Comparison of ENCODE assay signal across 28 cellular contexts in genomic region chr12:52354197-52354596, GRCh38. TPM values are rescaled to one million over a fixed set of nuclear protein-coding genes. Genes with fewer than 3 reads are reported as not detected.
DNase-seq lines count a peak whose midpoint lies in the region; ATAC-seq, FAIRE-seq and TF ChIP-seq lines count a peak whose summit lies in the region.
"Had no signal": no experiment of that assay in that cellular context is flagged by ENCODE, and none has a peak within 500 bp of the region (broad histone marks: within the 10 kb centered on the region; RNA-seq: fewer than 3 reads in every experiment).

No MANE protein-coding gene starts in this region.

- no peak for TF ChIP-seq RAD21 in K562 (CRISPR knock-in tag; conservative IDR thresholded peaks at IDR 0.05 in 1 of 2, IDR thresholded peaks at IDR 0.05 in 1 of 2)

- DNase-seq in DMS 273 (lab: John Stamatoyannopoulos, UW; ENCODE audit: unreplicated experiment) (peak; percentile 94), HFF-Myc (ENCODE audit: extremely low read depth, low read depth) (peak; percentile 27), NCI-H69 (lab: John Stamatoyannopoulos, UW) (peak; percentile 97), K562 (ENCODE audit: extremely low read depth in 1 of 4, low spot score in 3 of 4) (no peak), uterus (no peak), progenitor cell of endocrine pancreas (ENCODE audit: low spot score, unreplicated experiment) (no peak), DMS53 treated with DMSO at 0.1 percent for 48 hours (lab: John Stamatoyannopoulos, UW; ENCODE audit: unreplicated experiment) (no peak), T-helper 9 cell (no peak)
- DNase-seq: activated CD4-positive, alpha-beta T cell treated with anti-CD3 and anti-CD28 coated beads, Interleukin-2, amount 50 U/mL, for 1 hour; activated naive CD4-positive, alpha-beta T cell; activated T-cell treated with anti-CD3 and anti-CD28 coated beads, Interleukin-2, amount 50 U/mL, for 72 hours; IMR-90; left ventricle myocardium superior; naive B cell; NCI-H2227 treated with DMSO at 0.1 percent for 48 hours; NK-92 treated with Interleukin-12 subunit alpha and Interleukin-12 subunit beta, amount 100 ng/mL, for 24 hours; PC-3; SHP77 treated with DMSO at 0.1 percent for 48 hours; stimulated activated CD8-positive, alpha-beta memory T cell treated with anti-CD3 and anti-CD28 coated beads, Interleukin-4, amount 100 ng/mL, for 48 hours; stimulated activated naive CD8-positive, alpha-beta T cell treated with anti-CD3 and anti-CD28 coated beads, Interleukin-15, amount 100 ng/mL, for 72 hours; SW 1271 had no signal

- H3K4me2 ChIP-seq in K562 (ENCODE audit: insufficient read depth, low read length) = no peak overlapping the region

- H3K9ac ChIP-seq in K562 (ENCODE audit: insufficient read depth in 1 of 2, low read depth in 2 of 2, low read length in 2 of 2) = no peak overlapping the region

- H2AFZ ChIP-seq in K562 (ENCODE audit: low read depth, low read length) = no peak overlapping the region

- H3K4me1 ChIP-seq in K562 (replicated peaks in 1 of 2; ENCODE audit: control insufficient read depth in 2 of 2, insufficient read depth in 2 of 2, low read length in 2 of 2) (no peaks in the 10 kb centered on the region), uterus (no peaks in the 10 kb centered on the region)

- H3K9me3 Mint-ChIP-seq in progenitor cell of endocrine pancreas (ENCODE audit: low read depth) = no peaks in the 10 kb centered on the region
- H3K9me3 Mint-ChIP-seq: activated T-cell treated with anti-CD3 and anti-CD28 coated beads, Interleukin-2, amount 50 U/mL, for 72 hours; mesothelial cell of epicardium; naive B cell; stimulated activated naive CD8-positive, alpha-beta T cell treated with anti-CD3 and anti-CD28 coated beads, Interleukin-15, amount 100 ng/mL, for 72 hours; WTC11 had no signal

- BruUV-seq in K562 (replicated peaks; lab: Mats Ljungman, UMichigan) = no TSS peak

- POLR2A ChIA-PET in K562 (lab: Yijun Ruan, JAX) = no interaction called here

- no peak for TF ChIP-seq EP300 in K562 (IDR thresholded peaks at IDR 0.05; ENCODE audit: low read length)

- peaks cover 3% of the 10 kb centered on the region for H3K9me1 ChIP-seq in K562 (ENCODE audit: control insufficient read depth, insufficient read depth, low read length)

- H4K20me1 ChIP-seq in K562 (replicated peaks; ENCODE audit: control insufficient read depth, insufficient read depth, low read length) = 0 out of 2 replicates have a peak, but pooled peaks cover 3% of the 10 kb centered on the region

- no peaks in the 10 kb centered on the region for H3K36me3 Mint-ChIP-seq in progenitor cell of endocrine pancreas (ENCODE audit: insufficient read depth)
- H3K36me3 Mint-ChIP-seq: brain, mesothelial cell of epicardium, naive B cell, WTC11 had no signal

- FAIRE-seq in K562 (lab: Jason Lieb, UNC) = no peak
- FAIRE-seq: endothelial cell of umbilical vein had no signal

- 0% methylated on average over 5 of the region's 5 CpGs for WGBS in K562 (ENCODE audit: insufficient coverage, low coverage, missing lambda C conversion rate)

- intact Hi-C loops in K562 (cut with micrococcal nuclease) = no loop called here
- intact Hi-C loops in uterus (cut with DNase I; ENCODE audit: low total_unique reads) = no loop called here

- H3K27me3 ChIP-seq in K562 (ENCODE audit: control insufficient read depth in 2 of 2, insufficient read depth in 2 of 2, low read length in 2 of 2) = peaks cover 6 to 54% of the 10 kb centered on the region in 2 experiments; a peak in 4 of 5 replicates
- H3K27me3 ChIP-seq in uterus = no peaks in the 10 kb centered on the region

- no peak overlapping the region for H3K27ac Mint-ChIP-seq in progenitor cell of endocrine pancreas
- H3K27ac Mint-ChIP-seq: activated T-cell treated with anti-CD3 and anti-CD28 coated beads, Interleukin-2, amount 50 U/mL, for 72 hours; mesothelial cell of epicardium; naive B cell; WTC11 had no signal

- in situ Hi-C loops in K562 (cut with MboI) = no loop called here

- H3K9me3 ChIP-seq in K562 (replicated peaks; ENCODE audit: control insufficient read depth, insufficient read depth, low read depth, low read length) (no peaks in the 10 kb centered on the region), uterus (no peaks in the 10 kb centered on the region)

- H3K4me3 Mint-ChIP-seq in progenitor cell of endocrine pancreas (ENCODE audit: low read depth) = no peak overlapping the region
- H3K4me3 Mint-ChIP-seq: activated T-cell treated with anti-CD3 and anti-CD28 coated beads, Interleukin-2, amount 50 U/mL, for 72 hours; brain; mesothelial cell of epicardium; naive B cell; stimulated activated naive CD8-positive, alpha-beta T cell treated with anti-CD3 and anti-CD28 coated beads, Interleukin-15, amount 100 ng/mL, for 72 hours; WTC11 had no signal

- no peak for TF ChIP-seq CTCF in HFF-Myc (IDR thresholded peaks at IDR 0.05; ENCODE audit: low read depth, low read length, missing control alignments)
- TF ChIP-seq CTCF in K562 (IDR thresholded peaks at IDR 0.05 in 2 of 3, conservative IDR thresholded peaks at IDR 0.05 in 1 of 3; ENCODE audit: insufficient read depth in 2 of 3, low read depth in 1 of 3, low read length in 3 of 3) = no peak
- TF ChIP-seq CTCF in uterus (IDR thresholded peaks at IDR 0.05) = no peak
- TF ChIP-seq CTCF in progenitor cell of endocrine pancreas (IDR thresholded peaks at IDR 0.05; ENCODE audit: unreplicated experiment) = no peak

- no peaks in the 10 kb centered on the region for H3K36me3 ChIP-seq in K562 (ENCODE audit: control insufficient read depth, insufficient read depth, low read length)
- no peaks in the 10 kb centered on the region for H3K36me3 ChIP-seq in uterus

- H3K27me3 Mint-ChIP-seq in progenitor cell of endocrine pancreas = peaks cover 36% of the 10 kb centered on the region

- no peaks in the 10 kb centered on the region for H3K4me1 Mint-ChIP-seq in progenitor cell of endocrine pancreas (ENCODE audit: low read depth)

- TF ChIP-seq POLR2A in K562 (conservative IDR thresholded peaks at IDR 0.05) (no peak), uterus (IDR thresholded peaks at IDR 0.05) (no peak)

- no peaks in the 10 kb centered on the region for H3K79me2 ChIP-seq in K562 (ENCODE audit: control insufficient read depth, insufficient read depth, low read length)

- CTCF ChIA-PET in K562 (lab: Yijun Ruan, JAX; ENCODE audit: low intra/inter-chr PET ratio) = no interaction called here

- no peak for ATAC-seq in K562
- ATAC-seq: activated T-cell treated with anti-CD3 and anti-CD28 coated beads, Interleukin-2, amount 50 U/mL, for 72 hours; left ventricle myocardium superior; PC-3; stimulated activated naive CD8-positive, alpha-beta T cell treated with anti-CD3 and anti-CD28 coated beads, Interleukin-15, amount 100 ng/mL, for 72 hours; WTC11 had no signal

- H3K27ac ChIP-seq in K562 (ENCODE audit: extremely low read depth, low read depth, low read length) (no peak overlapping the region), uterus (no peak overlapping the region)

- H3K4me3 ChIP-seq in HFF-Myc (replicated peaks; ENCODE audit: low read depth, low read length) (no peak overlapping the region), K562 (no peak overlapping the region), uterus (no peak overlapping the region)

RNA-seq across cellular contexts. Expression of gene KRT85, which starts 13.1 kb away (rescaled TPM):
- total RNA-seq in K562 (2011; cell fraction: chromatin; rRNA removed; ENCODE audit: low replicate concordance) = not detected in 2 replicates
- not detected in 2 replicates for total RNA-seq in K562 (2011; cell fraction: nucleolus; rRNA removed)
- not detected in 2 replicates for total RNA-seq in K562 (2011; cell fraction: nucleoplasm; rRNA removed)
- total RNA-seq in K562 (2014; rRNA removed) (not detected in 2 replicates), K562 (2014; rRNA removed; fragmentation: Illumina TruSeq; extraction: Trizol) (not detected in 2 replicates), K562 (2015; rRNA removed; fragmentation: Illumina TruSeq; extraction: Trizol) (not detected in 2 replicates), K562 (2021) (not detected in 2 replicates), uterus (under 1 TPM in 1 of 4 donors, not detected in 3; 0.76 TPM), progenitor cell of endocrine pancreas (not detected in 2 replicates)
- polyA plus RNA-seq in K562 (2011; rRNA removed) (not detected in 2 replicates), K562 (2014; fragmentation: Illumina TruSeq; extraction: Trizol) (not detected in 2 replicates), K562 (2014; fragmentation: Nextera tagmentation; extraction: Ambion mirVana) (not detected), K562 (2014; rRNA removed) (not detected in 2 replicates)
- polyA plus RNA-seq in K562 (2011; cell fraction: cytosol; rRNA removed) = not detected in 2 replicates
- polyA plus RNA-seq in K562 (2011; cell fraction: nucleus; rRNA removed) = not detected in 2 replicates
- polyA plus RNA-seq in K562 (2012) = not detected in 2 replicates
- polyA minus RNA-seq in K562 (2011; rRNA and poly(A)+ RNA removed) = not detected in 2 replicates
- not detected in 2 replicates for polyA minus RNA-seq in K562 (2011; cell fraction: cytosol; rRNA and poly(A)+ RNA removed)
- polyA minus RNA-seq in K562 (2011; cell fraction: nucleus; rRNA and poly(A)+ RNA removed) = not detected in 2 replicates
- total RNA-seq: activated T-cell treated with anti-CD3 and anti-CD28 coated beads, Interleukin-2, amount 50 U/mL, for 72 hours; chondrocyte; endothelial cell of umbilical vein; glomerular endothelial cell; H4; IMR-90; left ventricle myocardium superior; mesothelial cell of epicardium; PC-3; WTC11 had no signal
- polyA plus RNA-seq: endothelial cell of umbilical vein, IMR-90 had no signal

RNA-seq across cellular contexts. Expression of gene KRT84, which starts 31.3 kb away (rescaled TPM):
- not detected in 2 replicates for total RNA-seq in K562 (2011; cell fraction: chromatin; rRNA removed; ENCODE audit: low replicate concordance)
- total RNA-seq in K562 (2011; cell fraction: nucleolus; rRNA removed) = not detected in 2 replicates
- total RNA-seq in K562 (2011; cell fraction: nucleoplasm; rRNA removed) = not detected in 2 replicates
- total RNA-seq in K562 (2014; rRNA removed) = not detected in 2 replicates
- total RNA-seq in K562 (2014; rRNA removed; fragmentation: Illumina TruSeq; extraction: Trizol) = not detected in 2 replicates
- total RNA-seq in K562 (2015; rRNA removed; fragmentation: Illumina TruSeq; extraction: Trizol) = not detected in 2 replicates
- not detected in 2 replicates for total RNA-seq in K562 (2021)
- polyA plus RNA-seq in K562 (2011; rRNA removed) = not detected in 2 replicates
- not detected in 2 replicates for polyA plus RNA-seq in K562 (2011; cell fraction: cytosol; rRNA removed)
- not detected in 2 replicates for polyA plus RNA-seq in K562 (2011; cell fraction: nucleus; rRNA removed)
- not detected in 2 replicates for polyA plus RNA-seq in K562 (2012)
- not detected in 2 replicates for polyA plus RNA-seq in K562 (2014; fragmentation: Illumina TruSeq; extraction: Trizol)
- not detected for polyA plus RNA-seq in K562 (2014; fragmentation: Nextera tagmentation; extraction: Ambion mirVana)
- not detected in 2 replicates for polyA plus RNA-seq in K562 (2014; rRNA removed)
- not detected in 2 replicates for polyA minus RNA-seq in K562 (2011; rRNA and poly(A)+ RNA removed)
- polyA minus RNA-seq in K562 (2011; cell fraction: cytosol; rRNA and poly(A)+ RNA removed) = not detected in 2 replicates
- polyA minus RNA-seq in K562 (2011; cell fraction: nucleus; rRNA and poly(A)+ RNA removed) = not detected in 2 replicates
- under 1 TPM in 1 of 4 donors, not detected in 3; 0.14 TPM for total RNA-seq in uterus
- not detected in 2 replicates for total RNA-seq in progenitor cell of endocrine pancreas
- total RNA-seq: activated T-cell treated with anti-CD3 and anti-CD28 coated beads, Interleukin-2, amount 50 U/mL, for 72 hours; chondrocyte; endothelial cell of umbilical vein; glomerular endothelial cell; H4; IMR-90; left ventricle myocardium superior; mesothelial cell of epicardium; WTC11 had no signal
- polyA plus RNA-seq: endothelial cell of umbilical vein, IMR-90 had no signal

RNA-seq across cellular contexts. Expression of gene KRT83, which starts 33.0 kb away (rescaled TPM):
- not detected in 2 replicates for total RNA-seq in K562 (2011; cell fraction: chromatin; rRNA removed; ENCODE audit: low replicate concordance)
- not detected in 2 replicates for total RNA-seq in K562 (2011; cell fraction: nucleolus; rRNA removed)
- not detected in 2 replicates for total RNA-seq in K562 (2011; cell fraction: nucleoplasm; rRNA removed)
- not detected in 2 replicates for total RNA-seq in K562 (2014; rRNA removed)
- not detected in 2 replicates for total RNA-seq in K562 (2014; rRNA removed; fragmentation: Illumina TruSeq; extraction: Trizol)
- total RNA-seq in K562 (2015; rRNA removed; fragmentation: Illumina TruSeq; extraction: Trizol) = not detected in 2 replicates
- not detected in 2 replicates for total RNA-seq in K562 (2021)
- polyA plus RNA-seq in K562 (2011; rRNA removed) = not detected in 2 replicates
- not detected in 2 replicates for polyA plus RNA-seq in K562 (2011; cell fraction: cytosol; rRNA removed)
- not detected in 2 replicates for polyA plus RNA-seq in K562 (2011; cell fraction: nucleus; rRNA removed)
- not detected in 2 replicates for polyA plus RNA-seq in K562 (2012)
- not detected in 2 replicates for polyA plus RNA-seq in K562 (2014; fragmentation: Illumina TruSeq; extraction: Trizol)
- not detected for polyA plus RNA-seq in K562 (2014; fragmentation: Nextera tagmentation; extraction: Ambion mirVana)
- not detected in 2 replicates for polyA plus RNA-seq in K562 (2014; rRNA removed)
- polyA minus RNA-seq in K562 (2011; rRNA and poly(A)+ RNA removed) = not detected in 2 replicates
- polyA minus RNA-seq in K562 (2011; cell fraction: cytosol; rRNA and poly(A)+ RNA removed) = not detected in 2 replicates
- not detected in 2 replicates for polyA minus RNA-seq in K562 (2011; cell fraction: nucleus; rRNA and poly(A)+ RNA removed)
- total RNA-seq in uterus = under 1 TPM in 1 of 4 donors, not detected in 3; 0.21 TPM
- total RNA-seq in progenitor cell of endocrine pancreas = not detected in 2 replicates
- total RNA-seq: activated T-cell treated with anti-CD3 and anti-CD28 coated beads, Interleukin-2, amount 50 U/mL, for 72 hours; chondrocyte; endothelial cell of umbilical vein; glomerular endothelial cell; H4; IMR-90; left ventricle myocardium superior; mesothelial cell of epicardium; WTC11 had no signal
- polyA plus RNA-seq: endothelial cell of umbilical vein, IMR-90 had no signal

RNA-seq across cellular contexts. Expression of gene KRT82, which starts 51.9 kb away (rescaled TPM):
- total RNA-seq in K562 (2011; cell fraction: chromatin; rRNA removed; ENCODE audit: low replicate concordance) = not detected in 2 replicates
- total RNA-seq in K562 (2011; cell fraction: nucleolus; rRNA removed) = not detected in 2 replicates
- total RNA-seq in K562 (2011; cell fraction: nucleoplasm; rRNA removed) = not detected in 2 replicates
- total RNA-seq in K562 (2014; rRNA removed) = not detected in 2 replicates
- not detected in 2 replicates for total RNA-seq in K562 (2014; rRNA removed; fragmentation: Illumina TruSeq; extraction: Trizol)
- not detected in 2 replicates for total RNA-seq in K562 (2015; rRNA removed; fragmentation: Illumina TruSeq; extraction: Trizol)
- not detected in 2 replicates for total RNA-seq in K562 (2021)
- polyA plus RNA-seq in K562 (2011; rRNA removed) = not detected in 2 replicates
- not detected in 2 replicates for polyA plus RNA-seq in K562 (2011; cell fraction: cytosol; rRNA removed)
- not detected in 2 replicates for polyA plus RNA-seq in K562 (2011; cell fraction: nucleus; rRNA removed)
- polyA plus RNA-seq in K562 (2012) = not detected in 2 replicates
- not detected in 2 replicates for polyA plus RNA-seq in K562 (2014; fragmentation: Illumina TruSeq; extraction: Trizol)
- polyA plus RNA-seq in K562 (2014; fragmentation: Nextera tagmentation; extraction: Ambion mirVana) = not detected
- not detected in 2 replicates for polyA plus RNA-seq in K562 (2014; rRNA removed)
- polyA minus RNA-seq in K562 (2011; rRNA and poly(A)+ RNA removed) = not detected in 2 replicates
- polyA minus RNA-seq in K562 (2011; cell fraction: cytosol; rRNA and poly(A)+ RNA removed) = not detected in 2 replicates
- not detected in 2 replicates for polyA minus RNA-seq in K562 (2011; cell fraction: nucleus; rRNA and poly(A)+ RNA removed)
- total RNA-seq in uterus = not detected
- total RNA-seq in progenitor cell of endocrine pancreas = not detected in 2 replicates
- total RNA-seq: activated T-cell treated with anti-CD3 and anti-CD28 coated beads, Interleukin-2, amount 50 U/mL, for 72 hours; chondrocyte; endothelial cell of umbilical vein; glomerular endothelial cell; H4; IMR-90; left ventricle myocardium superior; mesothelial cell of epicardium; WTC11 had no signal
- polyA plus RNA-seq: endothelial cell of umbilical vein, IMR-90 had no signal

Comparison
In these comparisons a context has a peak if more than half of its experiments do, and no peak if none do; other contexts are left out.
1. DNase-seq: peak in DMS 273 (single experiment), HFF-Myc (single experiment) and NCI-H69 (single experiment); none in K562 (0 of 4), uterus (0 of 2), progenitor cell of endocrine pancreas (single experiment), DMS53 treated with DMSO at 0.1 percent for 48 hours (single experiment) and T-helper 9 cell (single experiment).